In genomic region chr13:45681101-45681500, GRCh38 we compare ENCODE assay signal across 19 cellular contexts. TPM values are rescaled to one million over a fixed set of nuclear protein-coding genes. Genes with fewer than 3 reads are reported as not detected.
"Had no signal": no experiment of that assay in that cellular context is flagged by ENCODE, and none has a peak within 500 bp of the region (broad histone marks: within the 10 kb centered on the region; RNA-seq: fewer than 3 reads in every experiment).

No MANE protein-coding gene starts in this region.

- H3K36me3 ChIP-seq: breast epithelium, right lobe of liver, spleen, upper lobe of left lung had no signal

- H3K9me3 ChIP-seq: breast epithelium, mucosa of descending colon, right lobe of liver, spleen, testis, upper lobe of left lung had no signal

- ATAC-seq: activated T-cell treated with anti-CD3 and anti-CD28 coated beads, Interleukin-2, amount 50 U/mL, for 72 hours; left colon; mucosa of descending colon; naive thymus-derived CD8-positive, alpha-beta T cell; right lobe of liver; stimulated activated naive CD8-positive, alpha-beta T cell treated with anti-CD3 and anti-CD28 coated beads, Interleukin-15, amount 100 ng/mL, for 72 hours had no signal

- H3K27me3 ChIP-seq: breast epithelium, right lobe of liver, testis, upper lobe of left lung had no signal

- H3K4me3 ChIP-seq: breast epithelium, mucosa of descending colon, right lobe of liver, spleen, testis, upper lobe of left lung had no signal

- H3K27ac ChIP-seq: breast epithelium, right lobe of liver, spleen, testis, upper lobe of left lung had no signal

- H3K4me1 ChIP-seq: breast epithelium, right lobe of liver, spleen, testis, upper lobe of left lung had no signal

- DNase-seq: activated B cell treated with CpG ODN at 0.5 μM for 24 hours; activated CD4-positive, alpha-beta T cell treated with anti-CD3 and anti-CD28 coated beads for 48 hours; activated CD8-positive, alpha-beta memory T cell treated with anti-CD3 and anti-CD28 coated beads, Interleukin-2, amount 50 U/mL, for 48 hours; activated gamma-delta T cell; activated T-cell treated with anti-CD3 and anti-CD28 coated beads, Interleukin-2, amount 50 U/mL, for 72 hours; amygdala; dermis blood vessel endothelial cell; left colon; mucosa of descending colon; naive thymus-derived CD8-positive, alpha-beta T cell; right lobe of liver; spleen; stimulated activated naive CD8-positive, alpha-beta T cell treated with anti-CD3 and anti-CD28 coated beads, Interleukin-15, amount 100 ng/mL, for 72 hours; testis; upper lobe of left lung had no signal

RNA-seq across cellular contexts. Expression of gene CBY2, which starts 21.0 kb away (rescaled TPM):
- total RNA-seq: activated B cell treated with CpG ODN at 0.5 μM for 24 hours; breast epithelium; chondrocyte; dermis blood vessel endothelial cell; epithelial cell of proximal tubule; mucosa of descending colon; naive thymus-derived CD8-positive, alpha-beta T cell; posterior vena cava; right lobe of liver; upper lobe of left lung had no signal
- polyA plus RNA-seq: naive thymus-derived CD8-positive, alpha-beta T cell; spleen had no signal
